ENCODE assay signal across 1 cellular context in the genomic region with DNA sequence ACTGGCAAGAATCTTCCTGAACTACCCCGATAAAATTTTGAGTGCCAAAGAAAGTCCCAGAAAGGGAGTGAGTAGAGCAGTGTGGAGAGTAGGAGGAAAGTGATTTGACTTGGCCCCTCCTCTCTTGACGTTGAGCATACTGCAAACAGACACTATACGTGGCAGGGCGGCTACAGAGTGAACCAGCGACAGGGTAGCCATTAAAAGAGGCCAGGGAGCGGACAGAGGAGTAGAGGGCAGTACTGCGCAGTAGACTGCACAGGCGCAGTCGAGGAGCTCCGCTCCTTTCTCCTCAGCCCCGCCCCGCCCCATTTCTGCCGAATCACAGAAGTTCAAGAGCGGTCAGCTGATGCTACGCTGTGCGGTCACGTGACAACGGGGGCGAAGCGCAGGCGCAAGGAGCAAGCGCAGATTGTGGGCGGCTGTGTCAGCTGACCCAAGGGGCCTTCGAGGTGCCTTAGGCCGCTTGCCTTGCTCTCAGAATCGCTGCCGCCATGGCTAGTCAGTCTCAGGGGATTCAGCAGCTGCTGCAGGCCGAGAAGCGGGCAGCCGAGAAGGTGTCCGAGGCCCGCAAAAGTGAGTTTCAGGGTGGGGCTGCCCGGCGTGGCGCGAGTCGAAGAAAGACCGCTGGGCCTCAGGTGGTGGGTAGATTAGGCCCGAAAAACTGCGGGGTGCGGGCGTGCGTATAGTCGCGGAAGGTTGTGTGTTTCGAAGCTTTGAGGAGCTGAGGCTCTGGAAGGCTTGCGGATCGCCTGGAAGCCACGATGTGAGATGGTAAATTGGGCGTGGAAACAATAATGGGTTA.
TF ChIP-seq lines count a peak whose summit lies in the region.

A gene with protein sequence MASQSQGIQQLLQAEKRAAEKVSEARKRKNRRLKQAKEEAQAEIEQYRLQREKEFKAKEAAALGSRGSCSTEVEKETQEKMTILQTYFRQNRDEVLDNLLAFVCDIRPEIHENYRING (plus strand): TSS at position 425 of the 805 bp plus-strand sequence. CDS start 70 bp downstream, at position 495.

TF ChIP-seq in HEK293, 187 proteins besides CTCF, POLR2A, EP300 and RAD21 (continued from another document and continues in another):
- TF ChIP-seq KLF1 (tag by site-specific recombination; IDR thresholded peaks at IDR 0.05): no peak
- TF ChIP-seq ZFHX2 (tag by site-specific recombination; conservative IDR thresholded peaks at IDR 0.05): peak; percentile 90
- peak; percentile 69 for TF ChIP-seq SP3 (tag by site-specific recombination; IDR thresholded peaks at IDR 0.05)
- TF ChIP-seq GLIS2 (tag by site-specific recombination; IDR thresholded peaks at IDR 0.05): no peak
- TF ChIP-seq ZFP37 (tag by site-specific recombination; IDR thresholded peaks at IDR 0.05): 0 out of 2 replicates have a peak, but pooled peaks have one; percentile 42
- no peak for TF ChIP-seq ZNF426 (tag by site-specific recombination; IDR thresholded peaks at IDR 0.05)
- TF ChIP-seq ZNF223 (tag by site-specific recombination; IDR thresholded peaks at IDR 0.05): no peak
- TF ChIP-seq ZNF48 (tag by site-specific recombination; IDR thresholded peaks at IDR 0.05): no peak
- TF ChIP-seq KLF16 (tag by site-specific recombination; IDR thresholded peaks at IDR 0.05): peak; percentile 66; the same call in 1 of the 2 replicates
- TF ChIP-seq ZNF10 (tag by site-specific recombination; IDR thresholded peaks at IDR 0.05): no peak
- TF ChIP-seq ZNF248 (tag by site-specific recombination; IDR thresholded peaks at IDR 0.05): no peak
- TF ChIP-seq, protein P1, sequence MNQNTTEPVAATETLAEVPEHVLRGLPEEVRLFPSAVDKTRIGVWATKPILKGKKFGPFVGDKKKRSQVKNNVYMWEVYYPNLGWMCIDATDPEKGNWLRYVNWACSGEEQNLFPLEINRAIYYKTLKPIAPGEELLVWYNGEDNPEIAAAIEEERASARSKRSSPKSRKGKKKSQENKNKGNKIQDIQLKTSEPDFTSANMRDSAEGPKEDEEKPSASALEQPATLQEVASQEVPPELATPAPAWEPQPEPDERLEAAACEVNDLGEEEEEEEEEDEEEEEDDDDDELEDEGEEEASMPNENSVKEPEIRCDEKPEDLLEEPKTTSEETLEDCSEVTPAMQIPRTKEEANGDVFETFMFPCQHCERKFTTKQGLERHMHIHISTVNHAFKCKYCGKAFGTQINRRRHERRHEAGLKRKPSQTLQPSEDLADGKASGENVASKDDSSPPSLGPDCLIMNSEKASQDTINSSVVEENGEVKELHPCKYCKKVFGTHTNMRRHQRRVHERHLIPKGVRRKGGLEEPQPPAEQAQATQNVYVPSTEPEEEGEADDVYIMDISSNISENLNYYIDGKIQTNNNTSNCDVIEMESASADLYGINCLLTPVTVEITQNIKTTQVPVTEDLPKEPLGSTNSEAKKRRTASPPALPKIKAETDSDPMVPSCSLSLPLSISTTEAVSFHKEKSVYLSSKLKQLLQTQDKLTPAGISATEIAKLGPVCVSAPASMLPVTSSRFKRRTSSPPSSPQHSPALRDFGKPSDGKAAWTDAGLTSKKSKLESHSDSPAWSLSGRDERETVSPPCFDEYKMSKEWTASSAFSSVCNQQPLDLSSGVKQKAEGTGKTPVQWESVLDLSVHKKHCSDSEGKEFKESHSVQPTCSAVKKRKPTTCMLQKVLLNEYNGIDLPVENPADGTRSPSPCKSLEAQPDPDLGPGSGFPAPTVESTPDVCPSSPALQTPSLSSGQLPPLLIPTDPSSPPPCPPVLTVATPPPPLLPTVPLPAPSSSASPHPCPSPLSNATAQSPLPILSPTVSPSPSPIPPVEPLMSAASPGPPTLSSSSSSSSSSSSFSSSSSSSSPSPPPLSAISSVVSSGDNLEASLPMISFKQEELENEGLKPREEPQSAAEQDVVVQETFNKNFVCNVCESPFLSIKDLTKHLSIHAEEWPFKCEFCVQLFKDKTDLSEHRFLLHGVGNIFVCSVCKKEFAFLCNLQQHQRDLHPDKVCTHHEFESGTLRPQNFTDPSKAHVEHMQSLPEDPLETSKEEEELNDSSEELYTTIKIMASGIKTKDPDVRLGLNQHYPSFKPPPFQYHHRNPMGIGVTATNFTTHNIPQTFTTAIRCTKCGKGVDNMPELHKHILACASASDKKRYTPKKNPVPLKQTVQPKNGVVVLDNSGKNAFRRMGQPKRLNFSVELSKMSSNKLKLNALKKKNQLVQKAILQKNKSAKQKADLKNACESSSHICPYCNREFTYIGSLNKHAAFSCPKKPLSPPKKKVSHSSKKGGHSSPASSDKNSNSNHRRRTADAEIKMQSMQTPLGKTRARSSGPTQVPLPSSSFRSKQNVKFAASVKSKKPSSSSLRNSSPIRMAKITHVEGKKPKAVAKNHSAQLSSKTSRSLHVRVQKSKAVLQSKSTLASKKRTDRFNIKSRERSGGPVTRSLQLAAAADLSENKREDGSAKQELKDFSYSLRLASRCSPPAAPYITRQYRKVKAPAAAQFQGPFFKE (tag by site-specific recombination; IDR thresholded peaks at IDR 0.05; ENCODE audit: borderline replicate concordance): no peak
- TF ChIP-seq ZFP41 (tag by site-specific recombination; IDR thresholded peaks at IDR 0.05; ENCODE audit: borderline replicate concordance): no peak
- TF ChIP-seq ZNF394 (tag by site-specific recombination; IDR thresholded peaks at IDR 0.05; ENCODE audit: borderline replicate concordance): peak; percentile 23; the same call in 1 of the 2 replicates
- no peak for TF ChIP-seq KLF10 (tag by site-specific recombination; IDR thresholded peaks at IDR 0.05)
- no peak for TF ChIP-seq AEBP2 (tag by site-specific recombination; IDR thresholded peaks at IDR 0.05; ENCODE audit: borderline replicate concordance)
- TF ChIP-seq PRDM10 (tag by site-specific recombination; IDR thresholded peaks at IDR 0.05): no peak
- TF ChIP-seq ZNF16 (tag by site-specific recombination; IDR thresholded peaks at IDR 0.05; ENCODE audit: low read depth): no peak
- no peak for TF ChIP-seq ZNF544 (tag by site-specific recombination; IDR thresholded peaks at IDR 0.05)
- TF ChIP-seq ZNF202 (tag by site-specific recombination; IDR thresholded peaks at IDR 0.05; ENCODE audit: borderline replicate concordance): no peak
- no peak for TF ChIP-seq IKZF3 (tag by site-specific recombination; IDR thresholded peaks at IDR 0.05)
- no peak for TF ChIP-seq ATF2 (tag by site-specific recombination; IDR thresholded peaks at IDR 0.05; ENCODE audit: low read depth)
- no peak for TF ChIP-seq ZNF701 (tag by site-specific recombination; IDR thresholded peaks at IDR 0.05)
- TF ChIP-seq ZNF670 (tag by site-specific recombination; IDR thresholded peaks at IDR 0.05; ENCODE audit: low read depth): no peak
- TF ChIP-seq ZNF777 (tag by site-specific recombination; IDR thresholded peaks at IDR 0.05; ENCODE audit: borderline replicate concordance): no peak
- no peak for TF ChIP-seq ZNF311 (tag by site-specific recombination; IDR thresholded peaks at IDR 0.05; ENCODE audit: borderline replicate concordance)
- TF ChIP-seq ZNF707 (tag by site-specific recombination; IDR thresholded peaks at IDR 0.05): no peak
- TF ChIP-seq ZNF112 (tag by site-specific recombination; IDR thresholded peaks at IDR 0.05): no peak
- TF ChIP-seq, protein P2, sequence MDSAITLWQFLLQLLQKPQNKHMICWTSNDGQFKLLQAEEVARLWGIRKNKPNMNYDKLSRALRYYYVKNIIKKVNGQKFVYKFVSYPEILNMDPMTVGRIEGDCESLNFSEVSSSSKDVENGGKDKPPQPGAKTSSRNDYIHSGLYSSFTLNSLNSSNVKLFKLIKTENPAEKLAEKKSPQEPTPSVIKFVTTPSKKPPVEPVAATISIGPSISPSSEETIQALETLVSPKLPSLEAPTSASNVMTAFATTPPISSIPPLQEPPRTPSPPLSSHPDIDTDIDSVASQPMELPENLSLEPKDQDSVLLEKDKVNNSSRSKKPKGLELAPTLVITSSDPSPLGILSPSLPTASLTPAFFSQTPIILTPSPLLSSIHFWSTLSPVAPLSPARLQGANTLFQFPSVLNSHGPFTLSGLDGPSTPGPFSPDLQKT (IDR thresholded peaks at IDR 0.05; ENCODE audit: borderline replicate concordance, low read depth, low read length): no peak
- TF ChIP-seq HOXA7 (CRISPR knock-in tag; IDR thresholded peaks at IDR 0.05; ENCODE audit: borderline replicate concordance): no peak
- no peak for TF ChIP-seq ZNF37A (tag by site-specific recombination; IDR thresholded peaks at IDR 0.05)
- TF ChIP-seq ZNF239 (tag by site-specific recombination; IDR thresholded peaks at IDR 0.05): no peak
- TF ChIP-seq ZNF23 (tag by site-specific recombination; IDR thresholded peaks at IDR 0.05; ENCODE audit: borderline replicate concordance): no peak
- TF ChIP-seq, protein P3, sequence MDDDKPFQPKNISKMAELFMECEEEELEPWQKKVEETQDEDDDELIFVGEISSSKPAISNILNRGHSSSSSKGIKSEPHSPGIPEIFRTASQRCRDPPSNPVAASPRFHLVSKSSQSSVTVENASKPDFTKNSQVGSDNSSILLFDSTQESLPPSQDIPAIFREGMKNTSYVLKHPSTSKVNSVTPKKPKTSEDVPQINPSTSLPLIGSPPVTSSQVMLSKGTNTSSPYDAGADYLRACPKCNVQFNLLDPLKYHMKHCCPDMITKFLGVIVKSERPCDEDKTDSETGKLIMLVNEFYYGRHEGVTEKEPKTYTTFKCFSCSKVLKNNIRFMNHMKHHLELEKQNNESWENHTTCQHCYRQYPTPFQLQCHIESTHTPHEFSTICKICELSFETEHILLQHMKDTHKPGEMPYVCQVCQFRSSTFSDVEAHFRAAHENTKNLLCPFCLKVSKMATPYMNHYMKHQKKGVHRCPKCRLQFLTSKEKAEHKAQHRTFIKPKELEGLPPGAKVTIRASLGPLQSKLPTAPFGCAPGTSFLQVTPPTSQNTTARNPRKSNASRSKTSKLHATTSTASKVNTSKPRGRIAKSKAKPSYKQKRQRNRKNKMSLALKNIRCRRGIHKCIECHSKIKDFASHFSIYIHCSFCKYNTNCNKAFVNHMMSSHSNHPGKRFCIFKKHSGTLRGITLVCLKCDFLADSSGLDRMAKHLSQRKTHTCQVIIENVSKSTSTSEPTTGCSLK (tag by site-specific recombination; IDR thresholded peaks at IDR 0.05): no peak
- TF ChIP-seq, protein P4, sequence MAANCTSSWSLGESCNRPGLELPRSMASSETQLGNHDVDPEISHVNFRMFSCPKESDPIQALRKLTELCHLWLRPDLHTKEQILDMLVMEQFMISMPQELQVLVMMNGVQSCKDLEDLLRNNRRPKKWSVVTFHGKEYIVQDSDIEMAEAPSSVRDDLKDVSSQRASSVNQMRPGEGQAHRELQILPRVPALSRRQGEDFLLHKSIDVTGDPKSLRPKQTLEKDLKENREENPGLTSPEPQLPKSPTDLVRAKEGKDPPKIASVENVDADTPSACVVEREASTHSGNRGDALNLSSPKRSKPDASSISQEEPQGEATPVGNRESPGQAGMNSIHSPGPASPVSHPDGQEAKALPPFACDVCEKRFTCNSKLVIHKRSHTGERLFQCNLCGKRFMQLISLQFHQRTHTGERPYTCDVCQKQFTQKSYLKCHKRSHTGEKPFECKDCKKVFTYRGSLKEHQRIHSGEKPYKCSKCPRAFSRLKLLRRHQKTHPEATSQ (tag by site-specific recombination; IDR thresholded peaks at IDR 0.05): no peak
- TF ChIP-seq ZNF692 (tag by site-specific recombination; IDR thresholded peaks at IDR 0.05): 0 out of 2 replicates have a peak, but pooled peaks have one; percentile 41
- no peak for TF ChIP-seq ZNF664 (tag by site-specific recombination; IDR thresholded peaks at IDR 0.05)
